1 cellular context compared by ENCODE assay signal in the genomic region with DNA sequence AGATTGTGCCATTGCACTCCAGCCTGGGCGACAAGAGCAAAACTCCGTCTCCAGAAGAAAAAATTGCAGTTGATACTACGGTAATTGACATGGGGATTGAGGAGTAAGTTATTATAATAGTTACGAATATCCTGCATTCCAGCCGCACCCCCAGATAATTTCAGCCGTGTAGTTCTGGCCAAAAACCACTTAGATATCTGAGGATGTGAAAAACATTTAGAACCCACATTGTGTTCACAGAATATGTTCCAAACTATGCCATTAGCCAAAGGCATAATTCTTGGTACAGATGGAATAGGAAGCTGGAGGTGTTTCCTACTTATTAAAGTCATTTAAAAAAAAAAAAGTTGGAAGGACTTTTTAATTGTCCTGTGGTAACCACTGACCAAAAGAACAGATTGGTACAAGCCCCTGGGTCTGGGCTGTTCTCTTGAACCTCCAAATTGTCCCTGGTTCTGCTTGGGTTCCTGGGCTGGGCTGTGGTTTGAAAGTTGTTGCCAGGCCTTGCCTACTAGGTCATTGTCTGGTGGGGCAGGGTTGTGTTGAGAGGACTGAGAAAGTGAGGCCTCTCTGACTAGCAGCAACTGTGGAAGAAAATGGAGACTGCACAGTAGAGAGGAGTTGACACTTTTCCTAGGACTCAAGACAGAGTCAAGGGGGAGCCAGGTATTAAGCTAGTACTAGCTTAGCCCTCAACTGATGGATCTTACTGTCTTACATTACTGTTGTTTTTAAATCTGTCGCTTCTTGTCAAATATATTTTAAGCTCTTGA.
TF ChIP-seq lines count a peak whose summit lies in the region.

No MANE protein-coding gene starts in this region.

TF ChIP-seq in GM23338, 12 proteins besides CTCF, POLR2A, EP300 and RAD21 (continued from another document):
- TF ChIP-seq, protein P1, sequence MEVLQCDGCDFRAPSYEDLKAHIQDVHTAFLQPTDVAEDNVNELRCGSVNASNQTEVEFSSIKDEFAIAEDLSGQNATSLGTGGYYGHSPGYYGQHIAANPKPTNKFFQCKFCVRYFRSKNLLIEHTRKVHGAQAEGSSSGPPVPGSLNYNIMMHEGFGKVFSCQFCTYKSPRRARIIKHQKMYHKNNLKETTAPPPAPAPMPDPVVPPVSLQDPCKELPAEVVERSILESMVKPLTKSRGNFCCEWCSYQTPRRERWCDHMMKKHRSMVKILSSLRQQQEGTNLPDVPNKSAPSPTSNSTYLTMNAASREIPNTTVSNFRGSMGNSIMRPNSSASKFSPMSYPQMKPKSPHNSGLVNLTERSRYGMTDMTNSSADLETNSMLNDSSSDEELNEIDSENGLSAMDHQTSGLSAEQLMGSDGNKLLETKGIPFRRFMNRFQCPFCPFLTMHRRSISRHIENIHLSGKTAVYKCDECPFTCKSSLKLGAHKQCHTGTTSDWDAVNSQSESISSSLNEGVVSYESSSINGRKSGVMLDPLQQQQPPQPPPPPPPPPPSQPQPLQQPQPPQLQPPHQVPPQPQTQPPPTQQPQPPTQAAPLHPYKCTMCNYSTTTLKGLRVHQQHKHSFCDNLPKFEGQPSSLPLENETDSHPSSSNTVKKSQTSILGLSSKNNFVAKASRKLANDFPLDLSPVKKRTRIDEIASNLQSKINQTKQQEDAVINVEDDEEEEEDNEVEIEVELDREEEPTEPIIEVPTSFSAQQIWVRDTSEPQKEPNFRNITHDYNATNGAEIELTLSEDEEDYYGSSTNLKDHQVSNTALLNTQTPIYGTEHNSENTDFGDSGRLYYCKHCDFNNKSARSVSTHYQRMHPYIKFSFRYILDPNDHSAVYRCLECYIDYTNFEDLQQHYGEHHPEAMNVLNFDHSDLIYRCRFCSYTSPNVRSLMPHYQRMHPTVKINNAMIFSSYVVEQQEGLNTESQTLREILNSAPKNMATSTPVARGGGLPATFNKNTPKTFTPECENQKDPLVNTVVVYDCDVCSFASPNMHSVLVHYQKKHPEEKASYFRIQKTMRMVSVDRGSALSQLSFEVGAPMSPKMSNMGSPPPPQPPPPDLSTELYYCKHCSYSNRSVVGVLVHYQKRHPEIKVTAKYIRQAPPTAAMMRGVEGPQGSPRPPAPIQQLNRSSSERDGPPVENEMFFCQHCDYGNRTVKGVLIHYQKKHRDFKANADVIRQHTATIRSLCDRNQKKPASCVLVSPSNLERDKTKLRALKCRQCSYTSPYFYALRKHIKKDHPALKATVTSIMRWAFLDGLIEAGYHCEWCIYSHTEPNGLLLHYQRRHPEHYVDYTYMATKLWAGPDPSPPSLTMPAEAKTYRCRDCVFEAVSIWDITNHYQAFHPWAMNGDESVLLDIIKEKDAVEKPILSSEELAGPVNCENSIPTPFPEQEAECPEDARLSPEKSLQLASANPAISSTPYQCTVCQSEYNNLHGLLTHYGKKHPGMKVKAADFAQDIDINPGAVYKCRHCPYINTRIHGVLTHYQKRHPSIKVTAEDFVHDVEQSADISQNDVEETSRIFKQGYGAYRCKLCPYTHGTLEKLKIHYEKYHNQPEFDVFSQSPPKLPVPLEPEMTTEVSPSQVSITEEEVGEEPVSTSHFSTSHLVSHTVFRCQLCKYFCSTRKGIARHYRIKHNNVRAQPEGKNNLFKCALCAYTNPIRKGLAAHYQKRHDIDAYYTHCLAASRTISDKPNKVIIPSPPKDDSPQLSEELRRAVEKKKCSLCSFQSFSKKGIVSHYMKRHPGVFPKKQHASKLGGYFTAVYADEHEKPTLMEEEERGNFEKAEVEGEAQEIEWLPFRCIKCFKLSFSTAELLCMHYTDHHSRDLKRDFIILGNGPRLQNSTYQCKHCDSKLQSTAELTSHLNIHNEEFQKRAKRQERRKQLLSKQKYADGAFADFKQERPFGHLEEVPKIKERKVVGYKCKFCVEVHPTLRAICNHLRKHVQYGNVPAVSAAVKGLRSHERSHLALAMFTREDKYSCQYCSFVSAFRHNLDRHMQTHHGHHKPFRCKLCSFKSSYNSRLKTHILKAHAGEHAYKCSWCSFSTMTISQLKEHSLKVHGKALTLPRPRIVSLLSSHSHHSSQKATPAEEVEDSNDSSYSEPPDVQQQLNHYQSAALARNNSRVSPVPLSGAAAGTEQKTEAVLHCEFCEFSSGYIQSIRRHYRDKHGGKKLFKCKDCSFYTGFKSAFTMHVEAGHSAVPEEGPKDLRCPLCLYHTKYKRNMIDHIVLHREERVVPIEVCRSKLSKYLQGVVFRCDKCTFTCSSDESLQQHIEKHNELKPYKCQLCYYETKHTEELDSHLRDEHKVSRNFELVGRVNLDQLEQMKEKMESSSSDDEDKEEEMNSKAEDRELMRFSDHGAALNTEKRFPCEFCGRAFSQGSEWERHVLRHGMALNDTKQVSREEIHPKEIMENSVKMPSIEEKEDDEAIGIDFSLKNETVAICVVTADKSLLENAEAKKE (CRISPR knock-in tag; IDR thresholded peaks at IDR 0.05): no peak
- no peak for TF ChIP-seq ZNF114 (CRISPR knock-in tag; IDR thresholded peaks at IDR 0.05)
- TF ChIP-seq STAT1 (IDR thresholded peaks at IDR 0.05; ENCODE audit: unreplicated experiment): no peak
- TF ChIP-seq JUNB (IDR thresholded peaks at IDR 0.05; ENCODE audit: unreplicated experiment): no peak
- no peak for TF ChIP-seq ZNF331 (CRISPR knock-in tag; IDR thresholded peaks at IDR 0.05; ENCODE audit: low read depth)
- TF ChIP-seq, protein P2, sequence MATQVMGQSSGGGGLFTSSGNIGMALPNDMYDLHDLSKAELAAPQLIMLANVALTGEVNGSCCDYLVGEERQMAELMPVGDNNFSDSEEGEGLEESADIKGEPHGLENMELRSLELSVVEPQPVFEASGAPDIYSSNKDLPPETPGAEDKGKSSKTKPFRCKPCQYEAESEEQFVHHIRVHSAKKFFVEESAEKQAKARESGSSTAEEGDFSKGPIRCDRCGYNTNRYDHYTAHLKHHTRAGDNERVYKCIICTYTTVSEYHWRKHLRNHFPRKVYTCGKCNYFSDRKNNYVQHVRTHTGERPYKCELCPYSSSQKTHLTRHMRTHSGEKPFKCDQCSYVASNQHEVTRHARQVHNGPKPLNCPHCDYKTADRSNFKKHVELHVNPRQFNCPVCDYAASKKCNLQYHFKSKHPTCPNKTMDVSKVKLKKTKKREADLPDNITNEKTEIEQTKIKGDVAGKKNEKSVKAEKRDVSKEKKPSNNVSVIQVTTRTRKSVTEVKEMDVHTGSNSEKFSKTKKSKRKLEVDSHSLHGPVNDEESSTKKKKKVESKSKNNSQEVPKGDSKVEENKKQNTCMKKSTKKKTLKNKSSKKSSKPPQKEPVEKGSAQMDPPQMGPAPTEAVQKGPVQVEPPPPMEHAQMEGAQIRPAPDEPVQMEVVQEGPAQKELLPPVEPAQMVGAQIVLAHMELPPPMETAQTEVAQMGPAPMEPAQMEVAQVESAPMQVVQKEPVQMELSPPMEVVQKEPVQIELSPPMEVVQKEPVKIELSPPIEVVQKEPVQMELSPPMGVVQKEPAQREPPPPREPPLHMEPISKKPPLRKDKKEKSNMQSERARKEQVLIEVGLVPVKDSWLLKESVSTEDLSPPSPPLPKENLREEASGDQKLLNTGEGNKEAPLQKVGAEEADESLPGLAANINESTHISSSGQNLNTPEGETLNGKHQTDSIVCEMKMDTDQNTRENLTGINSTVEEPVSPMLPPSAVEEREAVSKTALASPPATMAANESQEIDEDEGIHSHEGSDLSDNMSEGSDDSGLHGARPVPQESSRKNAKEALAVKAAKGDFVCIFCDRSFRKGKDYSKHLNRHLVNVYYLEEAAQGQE (IDR thresholded peaks at IDR 0.05; ENCODE audit: unreplicated experiment): no peak
- TF ChIP-seq POLR2AphosphoS5 (IDR thresholded peaks at IDR 0.05; ENCODE audit: low read depth): no peak
- TF ChIP-seq NANOG (IDR thresholded peaks at IDR 0.05; ENCODE audit: borderline replicate concordance): no peak
TF ChIP-seq in GM23338: peak in this region for 0.
